In genomic region chr18:48805826-48806535, GRCh38 we compare ENCODE assay signal across 13 cellular contexts.
DNase-seq lines count a peak whose midpoint lies in the region; ATAC-seq and TF ChIP-seq lines count a peak whose summit lies in the region.
"Had no signal": no experiment of that assay in that cellular context is flagged by ENCODE, and none has a peak within 500 bp of the region (broad histone marks: within the 10 kb centered on the region; RNA-seq: fewer than 3 reads in every experiment).

No MANE protein-coding gene starts in this region.

- H3K4me1 Mint-ChIP-seq in activated naive CD4-positive, alpha-beta T cell treated with anti-CD3 and anti-CD28 coated beads, Interleukin-2, amount 50 U/mL, for 24 hours: peaks cover 51% of the 10 kb centered on the region
- H3K4me1 Mint-ChIP-seq in activated naive CD4-positive, alpha-beta T cell treated with anti-CD3 and anti-CD28 coated beads for 36 hours (ENCODE audit: low read depth): peaks cover 43% of the 10 kb centered on the region
- H3K4me1 Mint-ChIP-seq in chondrocyte (ENCODE audit: low read depth) (peaks cover 80% of the 10 kb centered on the region), neural progenitor cell (peaks cover 37% of the 10 kb centered on the region)

- H3K4me1 ChIP-seq in neural progenitor cell (no peaks in the 10 kb centered on the region), upper lobe of right lung (peaks cover 6% of the 10 kb centered on the region)

- no peak overlapping the region for H3K9ac ChIP-seq in neural progenitor cell

- peak overlapping the region; percentile 11 for H3K27ac Mint-ChIP-seq in activated naive CD4-positive, alpha-beta T cell treated with anti-CD3 and anti-CD28 coated beads, Interleukin-2, amount 50 U/mL, for 24 hours
- H3K27ac Mint-ChIP-seq in activated naive CD4-positive, alpha-beta T cell treated with anti-CD3 and anti-CD28 coated beads for 36 hours: no peak overlapping the region
- peak overlapping the region; percentile 90 for H3K27ac Mint-ChIP-seq in chondrocyte (ENCODE audit: unreplicated experiment)
- peak overlapping the region; percentile 88 for H3K27ac Mint-ChIP-seq in neural progenitor cell

- H3K9me3 Mint-ChIP-seq in activated naive CD4-positive, alpha-beta T cell treated with anti-CD3 and anti-CD28 coated beads, Interleukin-2, amount 50 U/mL, for 24 hours: no peaks in the 10 kb centered on the region
- no peaks in the 10 kb centered on the region for H3K9me3 Mint-ChIP-seq in activated naive CD4-positive, alpha-beta T cell treated with anti-CD3 and anti-CD28 coated beads for 36 hours
- H3K9me3 Mint-ChIP-seq in chondrocyte (ENCODE audit: low read depth) (no peaks in the 10 kb centered on the region), neural progenitor cell (no peaks in the 10 kb centered on the region)

- no peak for DNase-seq in activated naive CD4-positive, alpha-beta T cell treated with anti-CD3 and anti-CD28 coated beads for 36 hours
- DNase-seq in chondrocyte (ENCODE audit: low spot score) (peak; percentile 19), neural progenitor cell (ENCODE audit: low spot score) (no peak), upper lobe of right lung (peak; percentile 6), germinal center (ENCODE audit: low spot score) (no peak)
- DNase-seq: DMS153; NCI-H1930; NK-92 treated with Interleukin-12 subunit alpha and Interleukin-12 subunit beta, amount 100 ng/mL, for 24 hours had no signal

- H3K4me3 ChIP-seq in neural progenitor cell (no peak overlapping the region), upper lobe of right lung (no peak overlapping the region)
- H3K4me3 ChIP-seq: body of pancreas had no signal

- ATAC-seq in upper lobe of right lung (no peak), HG03354 (IDR thresholded peaks at IDR 0.05; ENCODE audit: poor library complexity, severe bottlenecking, unreplicated experiment) (no peak), HG03442 (IDR thresholded peaks at IDR 0.05; ENCODE audit: unreplicated experiment) (no peak)
- ATAC-seq: body of pancreas had no signal

- H3K27me3 Mint-ChIP-seq in activated naive CD4-positive, alpha-beta T cell treated with anti-CD3 and anti-CD28 coated beads, Interleukin-2, amount 50 U/mL, for 24 hours: no peaks in the 10 kb centered on the region
- H3K27me3 Mint-ChIP-seq in activated naive CD4-positive, alpha-beta T cell treated with anti-CD3 and anti-CD28 coated beads for 36 hours (ENCODE audit: low read depth): no peaks in the 10 kb centered on the region
- no peaks in the 10 kb centered on the region for H3K27me3 Mint-ChIP-seq in chondrocyte (ENCODE audit: low read depth)
- H3K27me3 Mint-ChIP-seq in neural progenitor cell (ENCODE audit: insufficient read depth, low read depth): peaks cover 4% of the 10 kb centered on the region

- CTCF ChIA-PET in activated naive CD4-positive, alpha-beta T cell treated with anti-CD3 and anti-CD28 coated beads for 36 hours (lab: Charles Lee): no interaction called here

- no peaks in the 10 kb centered on the region for H3K9me3 ChIP-seq in neural progenitor cell (ENCODE audit: low read depth)
- no peaks in the 10 kb centered on the region for H3K9me3 ChIP-seq in upper lobe of right lung
- H3K9me3 ChIP-seq: body of pancreas had no signal

- no peak overlapping the region for H3K4me3 Mint-ChIP-seq in activated naive CD4-positive, alpha-beta T cell treated with anti-CD3 and anti-CD28 coated beads, Interleukin-2, amount 50 U/mL, for 24 hours
- H3K4me3 Mint-ChIP-seq in activated naive CD4-positive, alpha-beta T cell treated with anti-CD3 and anti-CD28 coated beads for 36 hours: no peak overlapping the region
- H3K4me3 Mint-ChIP-seq in chondrocyte (ENCODE audit: unreplicated experiment) (no peak overlapping the region), neural progenitor cell (no peak overlapping the region)

- H3K27me3 ChIP-seq in neural progenitor cell: no peaks in the 10 kb centered on the region
- no peaks in the 10 kb centered on the region for H3K27me3 ChIP-seq in upper lobe of right lung
- H3K27me3 ChIP-seq: body of pancreas had no signal

- no peaks in the 10 kb centered on the region for H4K20me1 ChIP-seq in neural progenitor cell (ENCODE audit: low read depth)

- no peaks in the 10 kb centered on the region for H3K79me2 ChIP-seq in neural progenitor cell (ENCODE audit: low read depth)

- H3K4me2 ChIP-seq in neural progenitor cell: no peak overlapping the region

- H3K27ac ChIP-seq in neural progenitor cell (no peak overlapping the region), upper lobe of right lung (peak overlapping the region; percentile 31)
- H3K27ac ChIP-seq: body of pancreas, epithelial cell of prostate had no signal

- no peak overlapping the region for H2AFZ ChIP-seq in neural progenitor cell (replicated peaks)

- no peaks in the 10 kb centered on the region for H3K36me3 ChIP-seq in neural progenitor cell
- H3K36me3 ChIP-seq in upper lobe of right lung: no peaks in the 10 kb centered on the region

- intact Hi-C loops in activated naive CD4-positive, alpha-beta T cell treated with anti-CD3 and anti-CD28 coated beads for 36 hours (cut with micrococcal nuclease): no loop called here
- intact Hi-C loops in upper lobe of right lung (cut with DNase I): no loop called here

- no peaks in the 10 kb centered on the region for H3K36me3 Mint-ChIP-seq in activated naive CD4-positive, alpha-beta T cell treated with anti-CD3 and anti-CD28 coated beads, Interleukin-2, amount 50 U/mL, for 24 hours
- no peaks in the 10 kb centered on the region for H3K36me3 Mint-ChIP-seq in activated naive CD4-positive, alpha-beta T cell treated with anti-CD3 and anti-CD28 coated beads for 36 hours (ENCODE audit: low read depth)
- H3K36me3 Mint-ChIP-seq in chondrocyte (ENCODE audit: low read depth) (peaks cover 23% of the 10 kb centered on the region), neural progenitor cell (peaks cover 5% of the 10 kb centered on the region)

- H3F3A ChIP-seq in neural progenitor cell (ENCODE audit: low read depth): no peaks in the 10 kb centered on the region

- no peak for TF ChIP-seq CTCF in chondrocyte (IDR thresholded peaks at IDR 0.05)
- TF ChIP-seq CTCF in neural progenitor cell (IDR thresholded peaks at IDR 0.05): no peak
- no peak for TF ChIP-seq CTCF in upper lobe of right lung (IDR thresholded peaks at IDR 0.05)

Comparison
In these comparisons a context has a peak if more than half of its experiments do, and no peak if none do; other contexts are left out.
1. DNase-seq: peak in chondrocyte (single experiment) and upper lobe of right lung (single experiment); none in activated naive CD4-positive, alpha-beta T cell treated with anti-CD3 and anti-CD28 coated beads for 36 hours (single experiment), neural progenitor cell (single experiment) and germinal center (single experiment).